In genomic region chr1:24501371-24502167, GRCh38 we compare ENCODE assay signal across 8 cellular contexts. TPM values are rescaled to one million over a fixed set of nuclear protein-coding genes. Genes with fewer than 3 reads are reported as not detected.
DNase-seq lines count a peak whose midpoint lies in the region; ATAC-seq and TF ChIP-seq lines count a peak whose summit lies in the region.

No MANE protein-coding gene starts in this region.

- peaks cover 29% of the 10 kb centered on the region for H3K4me1 ChIP-seq in effector memory CD4-positive, alpha-beta T cell (ENCODE audit: control insufficient read depth, insufficient read depth, low read length, poor library complexity, severe bottlenecking)

- H3K36me3 ChIP-seq in effector memory CD4-positive, alpha-beta T cell (ENCODE audit: control insufficient read depth, insufficient read depth, low read length), result no peaks in the 10 kb centered on the region

- TF ChIP-seq POLR2A in Raji (IDR thresholded peaks at IDR 0.05; ENCODE audit: insufficient read depth, low read depth, low read length), result peak; percentile 62

- no peaks in the 10 kb centered on the region for H3K27me3 ChIP-seq in effector memory CD4-positive, alpha-beta T cell (replicated peaks; ENCODE audit: control insufficient read depth, insufficient read depth, low read length, poor library complexity, severe bottlenecking)

- H3K4me1 Mint-ChIP-seq in natural killer cell treated with Interleukin-12 subunit alpha and Interleukin-12 subunit beta and Interleukin-15 and Interleukin-18, amount 100 ng/mL, for 72 hours (ENCODE audit: low read depth in 2 of 2), result peaks cover 41 to 48% of the 10 kb centered on the region in 2 donors

- peak overlapping the region; percentile 97 for H3K27ac ChIP-seq in effector memory CD4-positive, alpha-beta T cell (ENCODE audit: insufficient read depth, low read length, poor library complexity, severe bottlenecking)

- peak overlapping the region; percentile 4 to 68 for H3K27ac Mint-ChIP-seq in natural killer cell treated with Interleukin-12 subunit alpha and Interleukin-12 subunit beta and Interleukin-15 and Interleukin-18, amount 100 ng/mL, for 72 hours

- peak overlapping the region; percentile 82 for H3K4me3 Mint-ChIP-seq in natural killer cell treated with Interleukin-12 subunit alpha and Interleukin-12 subunit beta and Interleukin-15 and Interleukin-18, amount 100 ng/mL, for 72 hours

- TF ChIP-seq CTCF in AG10803 (conservative IDR thresholded peaks at IDR 0.05; ENCODE audit: low read length), result no peak

- peaks cover 7% of the 10 kb centered on the region for H3K36me3 Mint-ChIP-seq in natural killer cell treated with Interleukin-12 subunit alpha and Interleukin-12 subunit beta and Interleukin-15 and Interleukin-18, amount 100 ng/mL, for 72 hours

- H3K4me3 ChIP-seq in AG10803 (ENCODE audit: low read length), result peak overlapping the region; percentile 78
- H3K4me3 ChIP-seq in effector memory CD4-positive, alpha-beta T cell (ENCODE audit: insufficient read depth, low read depth, low read length, poor library complexity, severe bottlenecking), result peak overlapping the region; percentile 73

- H3K27me3 Mint-ChIP-seq in natural killer cell treated with Interleukin-12 subunit alpha and Interleukin-12 subunit beta and Interleukin-15 and Interleukin-18, amount 100 ng/mL, for 72 hours, result peaks cover 54 to 80% of the 10 kb centered on the region in 2 donors

- no peaks in the 10 kb centered on the region for H3K9me3 Mint-ChIP-seq in natural killer cell treated with Interleukin-12 subunit alpha and Interleukin-12 subunit beta and Interleukin-15 and Interleukin-18, amount 100 ng/mL, for 72 hours

- DNase-seq in AG10803 (ENCODE audit: low read depth) (peak; percentile 26), H4 (ENCODE audit: low spot score) (peak; percentile 54)
- DNase-seq in effector memory CD4-positive, alpha-beta T cell, result peak in 1 of 3 donors; percentile 27
- no peak for DNase-seq in natural killer cell treated with Interleukin-12 subunit alpha and Interleukin-12 subunit beta and Interleukin-15 and Interleukin-18, amount 100 ng/mL, for 72 hours (ENCODE audit: low spot score)

- no peak for ATAC-seq in natural killer cell treated with Interleukin-12 subunit alpha and Interleukin-12 subunit beta and Interleukin-15 and Interleukin-18, amount 100 ng/mL, for 72 hours
- ATAC-seq in GM18858 (IDR thresholded peaks at IDR 0.05; ENCODE audit: unreplicated experiment) (no peak), GM18520 (IDR thresholded peaks at IDR 0.05; ENCODE audit: unreplicated experiment) (no peak), HG02588 (IDR thresholded peaks at IDR 0.05; ENCODE audit: unreplicated experiment) (no peak)

- H3K9me3 ChIP-seq in effector memory CD4-positive, alpha-beta T cell (ENCODE audit: control insufficient read depth, low read length), result no peaks in the 10 kb centered on the region

RNA-seq across cellular contexts. Expression of gene RCAN3, which starts 1.1 kb away (rescaled TPM):
- total RNA-seq in H4 (2014; rRNA removed; shearing (Covaris generic)), result 3.7 and 10.8 TPM in 2 replicates
- 1 to 10 TPM; 1.9 to 2.7 TPM for total RNA-seq in natural killer cell treated with Interleukin-12 subunit alpha and Interleukin-12 subunit beta and Interleukin-15 and Interleukin-18, amount 100 ng/mL, for 72 hours

RNA-seq across cellular contexts. Expression of gene NCMAP, which starts 54.3 kb away (rescaled TPM):
- total RNA-seq in H4 (2014; rRNA removed; shearing (Covaris generic)), result not detected in 2 replicates
- not detected for total RNA-seq in natural killer cell treated with Interleukin-12 subunit alpha and Interleukin-12 subunit beta and Interleukin-15 and Interleukin-18, amount 100 ng/mL, for 72 hours
